21 cellular contexts compared by ENCODE assay signal in genomic region chr1:94119306-94119705, GRCh38. TPM values are rescaled to one million over a fixed set of nuclear protein-coding genes. Genes with fewer than 3 reads are reported as not detected.
"Had no signal": no experiment of that assay in that cellular context is flagged by ENCODE, and none has a peak within 500 bp of the region (broad histone marks: within the 10 kb centered on the region; RNA-seq: fewer than 3 reads in every experiment).

No MANE protein-coding gene starts in this region.

- H3K36me3 ChIP-seq: brain microvascular endothelial cell, colonic mucosa, left lung, neutrophil, suprapubic skin, transverse colon had no signal

- H3K4me1 ChIP-seq: colonic mucosa, left lung, transverse colon had no signal

- ATAC-seq: activated CD4-positive, CD25-positive, alpha-beta regulatory T cell treated with anti-CD3 and anti-CD28 coated beads, Interleukin-2, amount 50 U/mL, for 24 hours; activated CD8-positive, alpha-beta T cell treated with anti-CD3 and anti-CD28 coated beads, Interleukin-2, amount 10 ng/mL, durations not matched to agents 7 days and 5 days; activated naive CD8-positive, alpha-beta T cell treated with anti-CD3 and anti-CD28 coated beads, Interleukin-2, amount 50 U/mL, for 24 hours; activated T-cell treated with anti-CD3 and anti-CD28 coated beads, Interleukin-2, amount 50 U/mL, for 4 hours; left lung had no signal

- H3K79me2 ChIP-seq: parathyroid adenoma had no signal

- H3K4me3 ChIP-seq: colonic mucosa, left lung, suprapubic skin, transverse colon had no signal

- H3K9me3 ChIP-seq: colonic mucosa, left lung, neutrophil, suprapubic skin, transverse colon had no signal

- H3K9ac ChIP-seq: parathyroid adenoma had no signal

- DNase-seq: activated CD4-positive, alpha-beta T cell treated with anti-CD3 and anti-CD28 coated beads, Interleukin-2, amount 10 ng/mL, durations not matched to agents 7 days and 5 days; activated CD8-positive, alpha-beta T cell treated with anti-CD3 and anti-CD28 coated beads, Interleukin-2, amount 10 ng/mL, durations not matched to agents 7 days and 5 days; activated naive CD4-positive, alpha-beta T cell treated with anti-CD3 and anti-CD28 coated beads, Interleukin-2, amount 10 ng/mL, durations not matched to agents 7 days and 5 days; activated naive CD8-positive, alpha-beta T cell treated with anti-CD3 and anti-CD28 coated beads, Interleukin-2, amount 50 U/mL, for 24 hours; activated T-cell treated with anti-CD3 and anti-CD28 coated beads, Interleukin-2, amount 50 U/mL, for 4 hours; anterior cingulate cortex; brain microvascular endothelial cell; colonic mucosa; erythroblast; foreskin melanocyte; left lung; mammary epithelial cell; naive B cell; stimulated activated CD4-positive, alpha-beta T cell treated with anti-CD3 and anti-CD28 coated beads, Interleukin-2, amount 100 ng/mL, for 48 hours; transverse colon had no signal

- H3K27me3 ChIP-seq: brain microvascular endothelial cell, colonic mucosa, left lung, suprapubic skin had no signal

- H3K27ac ChIP-seq: brain microvascular endothelial cell, colonic mucosa, left lung, neutrophil, parathyroid adenoma, suprapubic skin, transverse colon had no signal

- H2AFZ ChIP-seq: parathyroid adenoma had no signal

RNA-seq across cellular contexts. Expression of gene ABCA4, which starts 1.6 kb away (rescaled TPM):
- total RNA-seq: activated CD4-positive, alpha-beta T cell treated with anti-CD3 and anti-CD28 coated beads, Interleukin-2, amount 10 ng/mL, durations not matched to agents 7 days and 5 days; activated CD8-positive, alpha-beta T cell treated with anti-CD3 and anti-CD28 coated beads, Interleukin-2, amount 10 ng/mL, durations not matched to agents 7 days and 5 days; activated T-cell treated with anti-CD3 and anti-CD28 coated beads, Interleukin-2, amount 50 U/mL, for 4 hours; kidney epithelial cell; mononuclear cell had no signal
